Comparison of ENCODE assay signal across 14 cellular contexts in genomic region chr3:36900474-36901443, GRCh38. TPM values are rescaled to one million over a fixed set of nuclear protein-coding genes. Genes with fewer than 3 reads are reported as not detected.
DNase-seq lines count a peak whose midpoint lies in the region; ATAC-seq and TF ChIP-seq lines count a peak whose summit lies in the region.
"Had no signal": no experiment of that assay in that cellular context is flagged by ENCODE, and none has a peak within 500 bp of the region (broad histone marks: within the 10 kb centered on the region; RNA-seq: fewer than 3 reads in every experiment).

No MANE protein-coding gene starts in this region.

- H3K36me3 ChIP-seq in Karpas-422 (ENCODE audit: insufficient read depth, low read length) (peaks cover 41% of the 10 kb centered on the region), GM23338 (ENCODE audit: insufficient read depth) (no peaks in the 10 kb centered on the region)

- no TSS peak for BruUV-seq in Calu3 (replicated peaks; lab: Mats Ljungman, UMichigan)

- H4K20me1 ChIP-seq in Karpas-422 (ENCODE audit: insufficient read depth, low read depth, low read length) (no peaks in the 10 kb centered on the region), GM23338 (replicated peaks; ENCODE audit: insufficient read depth) (no peaks in the 10 kb centered on the region)

- H3K4me3 ChIP-seq in Karpas-422 (ENCODE audit: low read length) (peak overlapping the region; percentile 48), GM23338 (no peak overlapping the region)
- H3K4me3 ChIP-seq: A549 had no signal

- H3K9me3 Mint-ChIP-seq in activated CD4-positive, alpha-beta T cell treated with anti-CD3 and anti-CD28 coated beads, Interleukin-2, amount 10 ng/mL, durations not matched to agents 7 days and 5 days = no peaks in the 10 kb centered on the region
- H3K9me3 Mint-ChIP-seq in activated T-helper 2 cell treated with anti-CD3 and anti-CD28 coated beads, Interferon-gamma antibody, Interleukin-2, Interleukin-4, amounts not matched to agents 10 μg/mL and 5 μg/mL and 100 μg/mL, durations not matched to agents 14 hours and 24 hours and 36 hours = no peaks in the 10 kb centered on the region
- H3K9me3 Mint-ChIP-seq in nephron progenitor cell (no peaks in the 10 kb centered on the region), GM23338 (peaks cover 2% of the 10 kb centered on the region; the same call in 2 of the 3 replicates), Calu3 (ENCODE audit: low read depth, unreplicated experiment) (no peaks in the 10 kb centered on the region)

- H3K27me3 ChIP-seq in Karpas-422 (ENCODE audit: low read length) (no peaks in the 10 kb centered on the region), GM23338 (ENCODE audit: insufficient read depth) (no peaks in the 10 kb centered on the region)

- peak overlapping the region; percentile 59 for H3K9ac ChIP-seq in Karpas-422 (ENCODE audit: low read length)

- no peaks in the 10 kb centered on the region for H3K9me2 ChIP-seq in Karpas-422 (replicated peaks; ENCODE audit: insufficient read depth, low read length)
- no peaks in the 10 kb centered on the region for H3K9me2 ChIP-seq in GM23338 (ENCODE audit: insufficient read depth)

- CTCF ChIA-PET in activated CD4-positive, alpha-beta T cell treated with anti-CD3 and anti-CD28 coated beads, Interleukin-2, amount 10 ng/mL, durations not matched to agents 7 days and 5 days (lab: Charles Lee) = no interaction called here
- CTCF ChIA-PET in Calu3 (lab: Charles Lee) = no interaction called here

- H3K4me1 Mint-ChIP-seq in activated CD4-positive, alpha-beta T cell treated with anti-CD3 and anti-CD28 coated beads, Interleukin-2, amount 10 ng/mL, durations not matched to agents 7 days and 5 days = peaks cover 60% of the 10 kb centered on the region
- H3K4me1 Mint-ChIP-seq in activated T-helper 2 cell treated with anti-CD3 and anti-CD28 coated beads, Interferon-gamma antibody, Interleukin-2, Interleukin-4, amounts not matched to agents 10 μg/mL and 5 μg/mL and 100 μg/mL, durations not matched to agents 14 hours and 24 hours and 36 hours (ENCODE audit: low read depth) = peaks cover 33% of the 10 kb centered on the region
- H3K4me1 Mint-ChIP-seq in nephron progenitor cell (peaks cover 16% of the 10 kb centered on the region), GM23338 (peaks cover 3% of the 10 kb centered on the region; the same call in 2 of the 3 replicates), Calu3 (ENCODE audit: low read depth, unreplicated experiment) (no peaks in the 10 kb centered on the region)

- no peak overlapping the region for H2AFZ ChIP-seq in Karpas-422 (ENCODE audit: low read length)
- H2AFZ ChIP-seq in GM23338 = no peak overlapping the region

- POLR2A ChIA-PET in activated CD4-positive, alpha-beta T cell treated with anti-CD3 and anti-CD28 coated beads, Interleukin-2, amount 10 ng/mL, durations not matched to agents 7 days and 5 days (lab: Charles Lee) = no interaction called here

- TF ChIP-seq CTCF in nephron progenitor cell (IDR thresholded peaks at IDR 0.05) (no peak), GM23338 (conservative IDR thresholded peaks at IDR 0.05; ENCODE audit: low read depth in 2 of 2) (no peak), Calu3 (IDR thresholded peaks at IDR 0.05; ENCODE audit: unreplicated experiment) (no peak)

- H3K36me3 Mint-ChIP-seq in activated CD4-positive, alpha-beta T cell treated with anti-CD3 and anti-CD28 coated beads, Interleukin-2, amount 10 ng/mL, durations not matched to agents 7 days and 5 days (ENCODE audit: low read depth) = peaks cover 86% of the 10 kb centered on the region
- peaks cover 35% of the 10 kb centered on the region for H3K36me3 Mint-ChIP-seq in activated T-helper 2 cell treated with anti-CD3 and anti-CD28 coated beads, Interferon-gamma antibody, Interleukin-2, Interleukin-4, amounts not matched to agents 10 μg/mL and 5 μg/mL and 100 μg/mL, durations not matched to agents 14 hours and 24 hours and 36 hours (ENCODE audit: low read depth)
- H3K36me3 Mint-ChIP-seq in nephron progenitor cell (ENCODE audit: low read depth) (peaks cover 56% of the 10 kb centered on the region), GM23338 (ENCODE audit: low read depth) (no peaks in the 10 kb centered on the region), Calu3 (ENCODE audit: insufficient read depth, unreplicated experiment) (no peaks in the 10 kb centered on the region)

- peaks cover 47% of the 10 kb centered on the region for H3K4me1 ChIP-seq in Karpas-422 (ENCODE audit: low read length)
- no peaks in the 10 kb centered on the region for H3K4me1 ChIP-seq in GM23338 (ENCODE audit: insufficient read depth)
- H3K4me1 ChIP-seq: A549 had no signal

- peaks cover 34% of the 10 kb centered on the region for H3K79me2 ChIP-seq in Karpas-422 (ENCODE audit: low read length)
- H3K79me2 ChIP-seq in GM23338 (replicated peaks; ENCODE audit: insufficient read depth) = no peaks in the 10 kb centered on the region

- H3K27me3 Mint-ChIP-seq in activated CD4-positive, alpha-beta T cell treated with anti-CD3 and anti-CD28 coated beads, Interleukin-2, amount 10 ng/mL, durations not matched to agents 7 days and 5 days = no peaks in the 10 kb centered on the region
- peaks cover 3% of the 10 kb centered on the region for H3K27me3 Mint-ChIP-seq in activated T-helper 2 cell treated with anti-CD3 and anti-CD28 coated beads, Interferon-gamma antibody, Interleukin-2, Interleukin-4, amounts not matched to agents 10 μg/mL and 5 μg/mL and 100 μg/mL, durations not matched to agents 14 hours and 24 hours and 36 hours (ENCODE audit: low read depth)
- no peaks in the 10 kb centered on the region for H3K27me3 Mint-ChIP-seq in nephron progenitor cell (ENCODE audit: low read depth, poor library complexity)
- no peaks in the 10 kb centered on the region for H3K27me3 Mint-ChIP-seq in GM23338 (ENCODE audit: insufficient read depth, low read depth, poor library complexity)
- no peaks in the 10 kb centered on the region for H3K27me3 Mint-ChIP-seq in Calu3 (ENCODE audit: unreplicated experiment)

- no peaks in the 10 kb centered on the region for H3F3A ChIP-seq in GM23338 (replicated peaks; ENCODE audit: low read depth)

- intact Hi-C loops in activated T-helper 2 cell treated with anti-CD3 and anti-CD28 coated beads, Interferon-gamma antibody, Interleukin-2, Interleukin-4, amounts not matched to agents 10 μg/mL and 5 μg/mL and 100 μg/mL, durations not matched to agents 14 hours and 24 hours and 36 hours (cut with micrococcal nuclease) = loop anchor here (2.0 kb wide), 2 partner anchors 18 to 24 kb away; no protein-coding TSS in a partner anchor
- intact Hi-C loops in Calu3 (cut with micrococcal nuclease; ENCODE audit: unreplicated experiment) = no loop called here

- peak overlapping the region; percentile 16 for H3K4me3 Mint-ChIP-seq in activated CD4-positive, alpha-beta T cell treated with anti-CD3 and anti-CD28 coated beads, Interleukin-2, amount 10 ng/mL, durations not matched to agents 7 days and 5 days
- H3K4me3 Mint-ChIP-seq in activated T-helper 2 cell treated with anti-CD3 and anti-CD28 coated beads, Interferon-gamma antibody, Interleukin-2, Interleukin-4, amounts not matched to agents 10 μg/mL and 5 μg/mL and 100 μg/mL, durations not matched to agents 14 hours and 24 hours and 36 hours (ENCODE audit: low read depth) = peak overlapping the region; percentile 35
- no peak overlapping the region for H3K4me3 Mint-ChIP-seq in nephron progenitor cell
- H3K4me3 Mint-ChIP-seq in GM23338 = no peak overlapping the region
- no peak overlapping the region for H3K4me3 Mint-ChIP-seq in Calu3 (ENCODE audit: low read depth, unreplicated experiment)

- no peaks in the 10 kb centered on the region for H3K9me3 ChIP-seq in Karpas-422 (ENCODE audit: low read length)
- H3K9me3 ChIP-seq: A549 had no signal

- H3K4me2 ChIP-seq in Karpas-422 (ENCODE audit: low read depth, low read length, poor library complexity, severe bottlenecking) (peak overlapping the region; percentile 71), GM23338 (no peak overlapping the region)
- H3K4me2 ChIP-seq: A549 had no signal

- peak overlapping the region; percentile 74 for H3K27ac Mint-ChIP-seq in activated CD4-positive, alpha-beta T cell treated with anti-CD3 and anti-CD28 coated beads, Interleukin-2, amount 10 ng/mL, durations not matched to agents 7 days and 5 days
- H3K27ac Mint-ChIP-seq in activated T-helper 2 cell treated with anti-CD3 and anti-CD28 coated beads, Interferon-gamma antibody, Interleukin-2, Interleukin-4, amounts not matched to agents 10 μg/mL and 5 μg/mL and 100 μg/mL, durations not matched to agents 14 hours and 24 hours and 36 hours = peak overlapping the region; percentile 5
- H3K27ac Mint-ChIP-seq in nephron progenitor cell = peak overlapping the region; percentile 48
- no peak overlapping the region for H3K27ac Mint-ChIP-seq in GM23338
- H3K27ac Mint-ChIP-seq in Calu3 (ENCODE audit: unreplicated experiment) = no peak overlapping the region

- DNase-seq in activated CD4-positive, alpha-beta T cell treated with anti-CD3 and anti-CD28 coated beads, Interleukin-2, amount 10 ng/mL, durations not matched to agents 7 days and 5 days = no peak
- DNase-seq in activated CD4-positive, alpha-beta T cell treated with anti-CD3 and anti-CD28 coated beads for 4 hours = no peak
- DNase-seq in Karpas-422 (peak; percentile 59), nephron progenitor cell (no peak), GM23338 (ENCODE audit: low spot score) (no peak), HuH-7 (ENCODE audit: low spot score) (no peak), Calu3 (no peak)
- DNase-seq in activated T-helper 2 cell treated with anti-CD3 and anti-CD28 coated beads, Interferon-gamma antibody, Interleukin-2, Interleukin-4, amounts not matched to agents 10 μg/mL and 5 μg/mL and 100 μg/mL, durations not matched to agents 14 hours and 24 hours and 36 hours (ENCODE audit: low spot score) = no peak
- DNase-seq: COR-L47, foreskin fibroblast, NCI-H2029 treated with DMSO at 0.1 percent for 48 hours, RPMI8226, substantia nigra had no signal

- no peak for ATAC-seq in GM23338
- ATAC-seq: A549 had no signal

- peak overlapping the region; percentile 99 for H3K27ac ChIP-seq in Karpas-422 (ENCODE audit: low read length)
- no peak overlapping the region for H3K27ac ChIP-seq in GM23338 (ENCODE audit: low read depth)
- H3K27ac ChIP-seq: A549 had no signal

TF ChIP-seq in GM23338, 12 proteins besides CTCF, POLR2A, EP300 and RAD21 (continues in another document):
- no peak for TF ChIP-seq CREB1 (CRISPR knock-in tag; IDR thresholded peaks at IDR 0.05; ENCODE audit: low read depth)

RNA-seq across cellular contexts. Expression of gene TRANK1, which starts 44.1 kb away (rescaled TPM):
- 10 to 100 TPM; 84.3 to 93.1 TPM for total RNA-seq in activated CD4-positive, alpha-beta T cell treated with anti-CD3 and anti-CD28 coated beads, Interleukin-2, amount 10 ng/mL, durations not matched to agents 7 days and 5 days
- total RNA-seq in Karpas-422 (2014; rRNA removed; shearing (Covaris generic); ENCODE audit: low replicate concordance) = 83.4 and 123 TPM in 2 replicates
- 1.1 and 1.8 TPM in 2 replicates for total RNA-seq in activated T-helper 2 cell treated with anti-CD3 and anti-CD28 coated beads, Interferon-gamma antibody, Interleukin-2, Interleukin-4, amounts not matched to agents 10 μg/mL and 5 μg/mL and 100 μg/mL, durations not matched to agents 14 hours and 24 hours and 36 hours
- total RNA-seq in GM23338 (2014; rRNA removed; shearing (Covaris generic)) = 6.7 and 7.1 TPM in 2 replicates
- polyA plus RNA-seq in GM23338 (2016; fragmentation: Nextera tagmentation; extraction: Ambion mirVana) = 1.8 and 2.3 TPM in 2 replicates
- total RNA-seq in Calu3 (2022) = 10.3 and 21.5 TPM in 2 replicates

Comparison
In these comparisons a context has a peak if more than half of its experiments do, and no peak if none do; other contexts are left out.
1. H3K27ac Mint-ChIP-seq: peak in activated CD4-positive, alpha-beta T cell treated with anti-CD3 and anti-CD28 coated beads, Interleukin-2, amount 10 ng/mL, durations not matched to agents 7 days and 5 days (single experiment), activated T-helper 2 cell treated with anti-CD3 and anti-CD28 coated beads, Interferon-gamma antibody, Interleukin-2, Interleukin-4, amounts not matched to agents 10 μg/mL and 5 μg/mL and 100 μg/mL, durations not matched to agents 14 hours and 24 hours and 36 hours (single experiment) and nephron progenitor cell (single experiment); none in GM23338 (single experiment) and Calu3 (single experiment).
2. H3K4me3 Mint-ChIP-seq: peak in activated CD4-positive, alpha-beta T cell treated with anti-CD3 and anti-CD28 coated beads, Interleukin-2, amount 10 ng/mL, durations not matched to agents 7 days and 5 days (single experiment) and activated T-helper 2 cell treated with anti-CD3 and anti-CD28 coated beads, Interferon-gamma antibody, Interleukin-2, Interleukin-4, amounts not matched to agents 10 μg/mL and 5 μg/mL and 100 μg/mL, durations not matched to agents 14 hours and 24 hours and 36 hours (single experiment); none in nephron progenitor cell (single experiment), GM23338 (single experiment) and Calu3 (single experiment).